In genomic region chr17:29664743-29665479, GRCh38 we compare ENCODE assay signal across 8 cellular contexts. TPM values are rescaled to one million over a fixed set of nuclear protein-coding genes. Genes with fewer than 3 reads are reported as not detected.
A peak's percentile ranks its signal among the peaks of the same experiment; 100 is the strongest.
DNase-seq lines count a peak whose midpoint lies in the region; ATAC-seq and TF ChIP-seq lines count a peak whose summit lies in the region.

No MANE protein-coding gene starts in this region.

- intact Hi-C loops in sciatic nerve (cut with DNase I): no loop called here

- H3K4me1 ChIP-seq in BLaER1: peaks cover 15% of the 10 kb centered on the region

- peak; percentile 83 for DNase-seq in HCEC 1CT
- DNase-seq in activated naive CD8-positive, alpha-beta T cell treated with anti-CD3 and anti-CD28 coated beads, Interleukin-2, amount 10 ng/mL, durations not matched to agents 7 days and 5 days: no peak
- no peak for DNase-seq in mesothelial cell of epicardium (ENCODE audit: low spot score in 2 of 2, unreplicated experiment in 2 of 2)
- no peak for DNase-seq in NCI-H2081 (lab: John Stamatoyannopoulos, UW)
- DNase-seq in sciatic nerve (ENCODE audit: low spot score): no peak

- no peaks in the 10 kb centered on the region for H4K20me1 ChIP-seq in BLaER1

- H3K4me3 ChIP-seq in BLaER1: no peak overlapping the region

- peaks cover 23% of the 10 kb centered on the region for H3K4me1 Mint-ChIP-seq in activated naive CD8-positive, alpha-beta T cell treated with anti-CD3 and anti-CD28 coated beads, Interleukin-2, amount 10 ng/mL, durations not matched to agents 7 days and 5 days
- peaks cover 27% of the 10 kb centered on the region for H3K4me1 Mint-ChIP-seq in mesothelial cell of epicardium

- no peaks in the 10 kb centered on the region for H3K9me3 ChIP-seq in BLaER1

- peak overlapping the region; percentile 45 for H3K27ac ChIP-seq in BLaER1

- POLR2A ChIA-PET in activated naive CD8-positive, alpha-beta T cell treated with anti-CD3 and anti-CD28 coated beads, Interleukin-2, amount 10 ng/mL, durations not matched to agents 7 days and 5 days (lab: Charles Lee): interaction anchor here (1.2 kb wide), 1 partner anchor 96 kb away, joined by 4 read pairs; no protein-coding TSS in a partner anchor

- peaks cover 5% of the 10 kb centered on the region for H3K9me3 Mint-ChIP-seq in activated naive CD8-positive, alpha-beta T cell treated with anti-CD3 and anti-CD28 coated beads, Interleukin-2, amount 10 ng/mL, durations not matched to agents 7 days and 5 days
- H3K9me3 Mint-ChIP-seq in mesothelial cell of epicardium: no peaks in the 10 kb centered on the region

- peaks cover 96% of the 10 kb centered on the region for H3K36me3 ChIP-seq in BLaER1

- no peak for TF ChIP-seq CTCF in mesothelial cell of epicardium (IDR thresholded peaks at IDR 0.05; ENCODE audit: unreplicated experiment)

- TF ChIP-seq POLR2A in GM18505 (IDR thresholded peaks at IDR 0.05; ENCODE audit: borderline replicate concordance, extremely low read depth, insufficient read depth, insufficient read length): no peak

- no peak overlapping the region for H3K4me3 Mint-ChIP-seq in activated naive CD8-positive, alpha-beta T cell treated with anti-CD3 and anti-CD28 coated beads, Interleukin-2, amount 10 ng/mL, durations not matched to agents 7 days and 5 days
- H3K4me3 Mint-ChIP-seq in mesothelial cell of epicardium: no peak overlapping the region

- no peaks in the 10 kb centered on the region for H3K27me3 ChIP-seq in BLaER1

- ATAC-seq in activated naive CD8-positive, alpha-beta T cell treated with anti-CD3 and anti-CD28 coated beads, Interleukin-2, amount 10 ng/mL, durations not matched to agents 7 days and 5 days (ENCODE audit: low read depth): no peak
- ATAC-seq in GM21381 (IDR thresholded peaks at IDR 0.05; ENCODE audit: unreplicated experiment) (no peak), GM18505 (IDR thresholded peaks at IDR 0.05; ENCODE audit: unreplicated experiment) (no peak), sciatic nerve (no peak)

- peak overlapping the region; percentile 16; the same call in 1 of the 2 replicates for H3K4me2 ChIP-seq in BLaER1

- no peaks in the 10 kb centered on the region for H3K27me3 Mint-ChIP-seq in activated naive CD8-positive, alpha-beta T cell treated with anti-CD3 and anti-CD28 coated beads, Interleukin-2, amount 10 ng/mL, durations not matched to agents 7 days and 5 days
- no peaks in the 10 kb centered on the region for H3K27me3 Mint-ChIP-seq in mesothelial cell of epicardium (ENCODE audit: low read depth)

- H3K36me3 Mint-ChIP-seq in activated naive CD8-positive, alpha-beta T cell treated with anti-CD3 and anti-CD28 coated beads, Interleukin-2, amount 10 ng/mL, durations not matched to agents 7 days and 5 days: peaks cover 48% of the 10 kb centered on the region
- H3K36me3 Mint-ChIP-seq in mesothelial cell of epicardium: peaks cover 22% of the 10 kb centered on the region

- H3K27ac Mint-ChIP-seq in activated naive CD8-positive, alpha-beta T cell treated with anti-CD3 and anti-CD28 coated beads, Interleukin-2, amount 10 ng/mL, durations not matched to agents 7 days and 5 days: peak overlapping the region; percentile 25
- H3K27ac Mint-ChIP-seq in mesothelial cell of epicardium: peak overlapping the region; percentile 79

- H3K9ac ChIP-seq in BLaER1: no peak overlapping the region

RNA-seq across cellular contexts. Expression of gene CORO6, which starts 42.2 kb away (rescaled TPM):
- total RNA-seq in activated naive CD8-positive, alpha-beta T cell treated with anti-CD3 and anti-CD28 coated beads, Interleukin-2, amount 10 ng/mL, durations not matched to agents 7 days and 5 days: 1 to 10 TPM; 8.2 to 9.0 TPM
- total RNA-seq in mesothelial cell of epicardium (3.4 to 3.8 TPM (median 3.4 TPM) in 3 replicates), sciatic nerve (21.5 TPM)
